ENCODE assay signal across 12 cellular contexts in genomic region chr19:18432275-18433038, GRCh38. TPM values are rescaled to one million over a fixed set of nuclear protein-coding genes. Genes with fewer than 3 reads are reported as not detected.
DNase-seq lines count a peak whose midpoint lies in the region; ATAC-seq, FAIRE-seq and TF ChIP-seq lines count a peak whose summit lies in the region.
"Had no signal": no experiment of that assay in that cellular context is flagged by ENCODE, and none has a peak within 500 bp of the region (broad histone marks: within the 10 kb centered on the region; RNA-seq: fewer than 3 reads in every experiment).

No MANE protein-coding gene starts in this region.

- H3K9ac ChIP-seq in NT2/D1 (ENCODE audit: insufficient read length, low read depth) (peak overlapping the region; percentile 83), H1 (replicated peaks in 1 of 4; ENCODE audit: extremely low read depth in 1 of 4, low read depth in 3 of 4, low read length in 3 of 4) (peak overlapping the region in 2 of 4 experiments; percentile 45 to 59; a peak in 3 of 7 replicates), parathyroid adenoma (no peak overlapping the region)

- no peak overlapping the region for H3K23ac ChIP-seq in H1 (ENCODE audit: insufficient read length)

- peak overlapping the region; percentile 86; the same call in 1 of the 2 replicates for H2AK5ac ChIP-seq in H1 (ENCODE audit: low read depth, low read length)

- peak overlapping the region; percentile 93; the same call in 1 of the 2 replicates for H2BK5ac ChIP-seq in H1 (ENCODE audit: low read depth, low read length)

- no peak for TF ChIP-seq EP300 in H1 (IDR thresholded peaks at IDR 0.05; ENCODE audit: borderline replicate concordance in 1 of 2, low read depth in 2 of 2, low read length in 2 of 2)

- H3K4me3 ChIP-seq in NT2/D1 (ENCODE audit: insufficient read length, low read depth), result peak overlapping the region; percentile 62
- peak overlapping the region; percentile 16 to 68 (median 42) for H3K4me3 ChIP-seq in H1 (ENCODE audit: extremely low read depth in 1 of 4, insufficient read depth in 2 of 4, low read depth in 3 of 4, low read length in 4 of 4)
- peak overlapping the region; percentile 78 for H3K4me3 ChIP-seq in parathyroid adenoma (ENCODE audit: low read depth, low read length)

- no peaks in the 10 kb centered on the region; the same call in 1 of the 2 replicates for H3K79me1 ChIP-seq in H1 (ENCODE audit: low read depth, low read length)

- H2BK12ac ChIP-seq in H1 (ENCODE audit: low read depth, low read length), result peak overlapping the region; percentile 63; the same call in 1 of the 2 replicates

- peak overlapping the region; percentile 77 for H3K4me3 Mint-ChIP-seq in CD4-positive, alpha-beta T cell

- no peak overlapping the region for H4K5ac ChIP-seq in H1 (ENCODE audit: insufficient read length, low read depth, low read length)

- no peaks in the 10 kb centered on the region for H3K27me3 Mint-ChIP-seq in CD4-positive, alpha-beta T cell

- peak overlapping the region; percentile 10 for H3K56ac ChIP-seq in H1 (replicated peaks; ENCODE audit: insufficient read length, low read depth, low read length)

- H3K36me3 Mint-ChIP-seq in CD4-positive, alpha-beta T cell (ENCODE audit: low read depth), result no peaks in the 10 kb centered on the region

- H3K4me2 ChIP-seq in H1 (ENCODE audit: insufficient read depth in 1 of 2, low read depth in 2 of 2, low read length in 2 of 2) (peak overlapping the region; percentile 51 to 87), parathyroid adenoma (ENCODE audit: low read length) (peak overlapping the region; percentile 93)

- no peak overlapping the region for H3K27ac ChIP-seq in CD4-positive, alpha-beta T cell (ENCODE audit: low read depth, low read length)
- no peak overlapping the region for H3K27ac ChIP-seq in H1 (ENCODE audit: low read depth, low read length)
- peak overlapping the region; percentile 84 for H3K27ac ChIP-seq in parathyroid adenoma

- H3K79me2 ChIP-seq in H1 (ENCODE audit: control insufficient read depth in 1 of 2, insufficient read depth in 2 of 2, low read length in 2 of 2) (no peaks in the 10 kb centered on the region), parathyroid adenoma (peaks cover 7% of the 10 kb centered on the region)

- H3K36me3 ChIP-seq in NT2/D1 (ENCODE audit: insufficient read depth, insufficient read length, low read length) (peaks cover 24% of the 10 kb centered on the region), H1 (ENCODE audit: control insufficient read depth in 2 of 4, insufficient read depth in 4 of 4, low read length in 3 of 4) (peaks cover 2 to 13% (median 7%) of the 10 kb centered on the region in 4 experiments; a peak in 4 of 8 replicates), parathyroid adenoma (ENCODE audit: control insufficient read depth, insufficient read depth, low read length) (no peaks in the 10 kb centered on the region)

- H2BK20ac ChIP-seq in H1 (ENCODE audit: low read length), result peak overlapping the region; percentile 86; the same call in 1 of the 2 replicates

- H4K20me1 ChIP-seq in H1 (replicated peaks in 1 of 2; ENCODE audit: control insufficient read depth in 1 of 2, insufficient read depth in 2 of 2, low read length in 2 of 2), result peaks cover 0 to 16% of the 10 kb centered on the region in 2 experiments

- H2AFZ ChIP-seq in H1 (ENCODE audit: low read length) (no peak overlapping the region; the same call in 1 of the 2 replicates), parathyroid adenoma (peak overlapping the region; percentile 75)

- H3K4me1 ChIP-seq in NT2/D1 (ENCODE audit: insufficient read depth, insufficient read length), result peaks cover 44% of the 10 kb centered on the region
- peaks cover 0 to 48% (median 28%) of the 10 kb centered on the region in 4 experiments; a peak in 6 of 7 replicates for H3K4me1 ChIP-seq in H1 (replicated peaks in 1 of 4; ENCODE audit: control insufficient read depth in 3 of 4, insufficient read depth in 4 of 4, low read length in 3 of 4)
- peaks cover 19% of the 10 kb centered on the region for H3K4me1 ChIP-seq in parathyroid adenoma

- no peak overlapping the region for H3K14ac ChIP-seq in H1 (ENCODE audit: insufficient read length)

- WGBS in H1 (ENCODE audit: extremely low coverage in 1 of 2, insufficient coverage in 1 of 2, insufficient read length in 1 of 2, insufficient replicate concordance in 2 of 2, low coverage in 1 of 2, low lambda C conversion rate in 2 of 2, missing lambda C conversion rate in 1 of 2), 2 experiments, result 80% methylated on average over 12 of the region's 16 CpGs; no CpG with 5 or more reads in 1 of the 2 experiments

- H3K9me3 ChIP-seq in CD4-positive, alpha-beta T cell (ENCODE audit: control insufficient read depth, low read length), result no peaks in the 10 kb centered on the region
- H3K9me3 ChIP-seq in NT2/D1 (ENCODE audit: insufficient read depth, low read length), result no peaks in the 10 kb centered on the region
- no peaks in the 10 kb centered on the region for H3K9me3 ChIP-seq in H1 (ENCODE audit: insufficient read depth in 2 of 2, low read depth in 1 of 2, low read length in 1 of 2)
- no peaks in the 10 kb centered on the region for H3K9me3 ChIP-seq in parathyroid adenoma (ENCODE audit: control insufficient read depth, low read length)

- no peak overlapping the region for H2BK120ac ChIP-seq in H1 (replicated peaks; ENCODE audit: low read depth, low read length)

- TF ChIP-seq CTCF in CD4-positive, alpha-beta T cell (IDR thresholded peaks at IDR 0.05), result no peak
- TF ChIP-seq CTCF in H1 (IDR thresholded peaks at IDR 0.05; ENCODE audit: control extremely low read depth in 1 of 3, insufficient read depth in 1 of 3, low read depth in 1 of 3, low read length in 3 of 3), result no peak
- TF ChIP-seq CTCF in parathyroid adenoma (IDR thresholded peaks at IDR 0.05), result no peak

- CTCF ChIA-PET in CD4-positive, alpha-beta T cell (lab: Charles Lee), result interaction anchor here (1.2 kb wide), 1 partner anchor 87 kb away, joined by 3 read pairs; no protein-coding TSS in a partner anchor
- CTCF ChIA-PET in H1 (lab: Charles Lee; ENCODE audit: partially characterized antibody), result interaction anchor here (0.6 to 1.4 kb wide), 5 partner anchors 10 to 414 kb away, joined by 3 to 4 read pairs (median 3); partner anchors contain the start of gene SSBP4

- no peaks in the 10 kb centered on the region for H3K9me3 Mint-ChIP-seq in CD4-positive, alpha-beta T cell

- TF ChIP-seq POLR2A in H1 (IDR thresholded peaks at IDR 0.05; ENCODE audit: control extremely low read depth in 1 of 2, low read depth in 2 of 2, low read length in 2 of 2), result no peak; a peak in 1 of 3 replicates

- peak overlapping the region; percentile 72 for H2BK15ac ChIP-seq in H1 (ENCODE audit: low read length)

- DNase-seq in CD4-positive, alpha-beta T cell, result no peak
- DNase-seq in NT2/D1 (ENCODE audit: low read depth, low spot score), result no peak
- DNase-seq in H1 (ENCODE audit: low read depth in 1 of 2, low spot score in 2 of 2), result no peak
- no peak for DNase-seq in ecto neural progenitor cell (ENCODE audit: low spot score)
- DNase-seq in NCI-H526 (lab: John Stamatoyannopoulos, UW), result no peak
- no peak for DNase-seq in DMS153 (lab: John Stamatoyannopoulos, UW)
- DNase-seq: activated CD4-positive, CD25-positive, alpha-beta regulatory T cell treated with anti-CD3 and anti-CD28 coated beads, Interleukin-2, amount 50 U/mL, for 72 hours; NCI-H2227 treated with DMSO at 0.1 percent for 48 hours had no signal

- POLR2A ChIA-PET in CD4-positive, alpha-beta T cell (lab: Charles Lee), result interaction anchor here (1.4 to 1.6 kb wide), 2 partner anchors 8 to 13 kb away, joined by 3 to 9 read pairs; partner anchors contain the start of gene SSBP4
- POLR2A ChIA-PET in H1 (lab: Charles Lee; ENCODE audit: partially characterized antibody), result interaction anchor here (0.7 to 6.7 kb wide), 9 partner anchors 8 to 151 kb away, joined by 3 to 65 read pairs (median 7); partner anchors contain the start of genes JUND and SSBP4

- no peak for TF ChIP-seq RAD21 in H1 (IDR thresholded peaks at IDR 0.05 in 1 of 2, conservative IDR thresholded peaks at IDR 0.05 in 1 of 2; ENCODE audit: low read depth in 2 of 2, low read length in 2 of 2)

- no peak overlapping the region for H3K4ac ChIP-seq in H1 (replicated peaks; ENCODE audit: insufficient read length, low read depth, low read length)

- no peaks in the 10 kb centered on the region for H3K27me3 ChIP-seq in CD4-positive, alpha-beta T cell (ENCODE audit: control insufficient read depth, insufficient read depth, low read length)
- H3K27me3 ChIP-seq in NT2/D1 (ENCODE audit: insufficient read depth, insufficient read length), result no peaks in the 10 kb centered on the region
- H3K27me3 ChIP-seq in H1 (replicated peaks in 1 of 4; ENCODE audit: control insufficient read depth in 3 of 4, extremely low read depth in 1 of 4, insufficient read depth in 3 of 4, low read length in 3 of 4), result no peaks in the 10 kb centered on the region; a peak in 1 of 7 replicates
- no peaks in the 10 kb centered on the region for H3K27me3 ChIP-seq in parathyroid adenoma (ENCODE audit: control insufficient read depth, insufficient read depth, low read length)

- H3K18ac ChIP-seq in H1 (ENCODE audit: extremely low read depth, low read length), result peak overlapping the region; percentile 95

- intact Hi-C loops in CD4-positive, alpha-beta T cell (cut with DNase I, micrococcal nuclease), result no loop called here

- FAIRE-seq in H1 (lab: Jason Lieb, UNC), result no peak
- FAIRE-seq: islet of Langerhans had no signal

- H3K27ac Mint-ChIP-seq in CD4-positive, alpha-beta T cell, result no peak overlapping the region

- ATAC-seq in CD4-positive, alpha-beta T cell (ENCODE audit: poor library complexity), result no peak
- no peak for ATAC-seq in HG02678 (IDR thresholded peaks at IDR 0.05; ENCODE audit: unreplicated experiment)

- H4K91ac ChIP-seq in H1 (replicated peaks; ENCODE audit: insufficient read length, low read length), result peak overlapping the region; percentile 97

- peaks cover 29% of the 10 kb centered on the region for H3K4me1 Mint-ChIP-seq in CD4-positive, alpha-beta T cell (ENCODE audit: low read depth)

- peaks cover 12% of the 10 kb centered on the region; the same call in 1 of the 2 replicates for H3K23me2 ChIP-seq in H1 (ENCODE audit: low read depth, low read length)

- no peak overlapping the region for H4K8ac ChIP-seq in H1 (ENCODE audit: extremely low read depth, insufficient read depth, low read length)

RNA-seq across cellular contexts. Expression of gene ISYNA1, which starts 5.5 kb away (rescaled TPM):
- 10 to 100 TPM; 34.1 to 41.3 TPM for total RNA-seq in CD4-positive, alpha-beta T cell
- total RNA-seq in H1 (2021; fragmentation: NEBNext Ultra II Directional; extraction: Animal tissue kit (Norgen Biotek cat#: 25700)), result 207 and 215 TPM in 2 replicates
- polyA plus RNA-seq in H1 (2011; rRNA removed), result 264 and 330 TPM in 2 replicates
- 164 TPM for polyA plus RNA-seq in H1 (2011; cell fraction: cytosol; rRNA removed)
- polyA plus RNA-seq in H1 (2011; cell fraction: nucleus; rRNA removed), result 558 TPM
- 147 to 255 TPM (median 231 TPM) in 4 replicates for polyA plus RNA-seq in H1 (2012, experiment 1 of 2)
- polyA plus RNA-seq in H1 (2012, experiment 2 of 2), result 269 TPM
- polyA plus RNA-seq in H1 (2013, experiment 1 of 2), result 172 TPM
- polyA plus RNA-seq in H1 (2013, experiment 2 of 2), result 158 TPM
- polyA minus RNA-seq in H1 (2011; rRNA and poly(A)+ RNA removed), result 67.7 and 79.7 TPM in 2 replicates
- polyA minus RNA-seq in H1 (2011; cell fraction: cytosol; rRNA and poly(A)+ RNA removed), result 153 TPM
- polyA minus RNA-seq in H1 (2011; cell fraction: nucleus; rRNA and poly(A)+ RNA removed), result 97.1 TPM

RNA-seq across cellular contexts. Expression of gene SSBP4, which starts 13.3 kb away (rescaled TPM):
- total RNA-seq in CD4-positive, alpha-beta T cell, result 10 to 100 TPM; 44.0 to 50.9 TPM
- total RNA-seq in H1 (2021; fragmentation: NEBNext Ultra II Directional; extraction: Animal tissue kit (Norgen Biotek cat#: 25700)), result 26.4 and 30.5 TPM in 2 replicates
- 33.7 and 51.3 TPM in 2 replicates for polyA plus RNA-seq in H1 (2011; rRNA removed)
- 28.5 TPM for polyA plus RNA-seq in H1 (2011; cell fraction: cytosol; rRNA removed)
- polyA plus RNA-seq in H1 (2011; cell fraction: nucleus; rRNA removed), result 60.9 TPM
- polyA plus RNA-seq in H1 (2012, experiment 1 of 2), result 11.5 to 29.1 TPM (median 22.0 TPM) in 4 replicates
- polyA plus RNA-seq in H1 (2012, experiment 2 of 2), result 26.6 TPM
- 40.7 TPM for polyA plus RNA-seq in H1 (2013, experiment 1 of 2)
- 42.3 TPM for polyA plus RNA-seq in H1 (2013, experiment 2 of 2)
- 1.9 and 3.2 TPM in 2 replicates for polyA minus RNA-seq in H1 (2011; rRNA and poly(A)+ RNA removed)
- polyA minus RNA-seq in H1 (2011; cell fraction: cytosol; rRNA and poly(A)+ RNA removed), result 25.3 TPM
- polyA minus RNA-seq in H1 (2011; cell fraction: nucleus; rRNA and poly(A)+ RNA removed), result 21.7 TPM

RNA-seq across cellular contexts. Expression of gene LRRC25, which starts 35.0 kb away (rescaled TPM):
- total RNA-seq in CD4-positive, alpha-beta T cell, result under 1 TPM; 0.82 to 0.92 TPM
- 0.20 and 0.23 TPM in 2 replicates for total RNA-seq in H1 (2021; fragmentation: NEBNext Ultra II Directional; extraction: Animal tissue kit (Norgen Biotek cat#: 25700))
- 0.31 and 0.41 TPM in 2 replicates for polyA plus RNA-seq in H1 (2011; rRNA removed)
- 0.35 TPM for polyA plus RNA-seq in H1 (2011; cell fraction: cytosol; rRNA removed)
- polyA plus RNA-seq in H1 (2011; cell fraction: nucleus; rRNA removed), result 0.30 TPM
- 0.09 to 0.29 TPM (median 0.19 TPM) in 3 of 4 replicates, not detected in the other for polyA plus RNA-seq in H1 (2012, experiment 1 of 2)
- polyA plus RNA-seq in H1 (2012, experiment 2 of 2), result 0.16 TPM
- polyA plus RNA-seq in H1 (2013, experiment 1 of 2), result 0.14 TPM
- 0.13 TPM for polyA plus RNA-seq in H1 (2013, experiment 2 of 2)
- 0.35 and 0.46 TPM in 2 replicates for polyA minus RNA-seq in H1 (2011; rRNA and poly(A)+ RNA removed)
- polyA minus RNA-seq in H1 (2011; cell fraction: cytosol; rRNA and poly(A)+ RNA removed), result not detected
- not detected for polyA minus RNA-seq in H1 (2011; cell fraction: nucleus; rRNA and poly(A)+ RNA removed)
- total RNA-seq: G401 had no signal

RNA-seq across cellular contexts. Expression of gene GDF15, which starts 46.5 kb away (rescaled TPM):
- total RNA-seq in CD4-positive, alpha-beta T cell, result not detected
- total RNA-seq in H1 (2021; fragmentation: NEBNext Ultra II Directional; extraction: Animal tissue kit (Norgen Biotek cat#: 25700)), result 4.1 and 5.0 TPM in 2 replicates
- 8.5 and 18.8 TPM in 2 replicates for polyA plus RNA-seq in H1 (2011; rRNA removed)
- polyA plus RNA-seq in H1 (2011; cell fraction: cytosol; rRNA removed), result 8.2 TPM
- polyA plus RNA-seq in H1 (2011; cell fraction: nucleus; rRNA removed), result 17.2 TPM
- polyA plus RNA-seq in H1 (2012, experiment 1 of 2), result 4.9 to 6.1 TPM (median 5.6 TPM) in 4 replicates
- 5.5 TPM for polyA plus RNA-seq in H1 (2012, experiment 2 of 2)
- polyA plus RNA-seq in H1 (2013, experiment 1 of 2), result 11.8 TPM
- 14.4 TPM for polyA plus RNA-seq in H1 (2013, experiment 2 of 2)
- polyA minus RNA-seq in H1 (2011; rRNA and poly(A)+ RNA removed), result 1.1 and 2.9 TPM in 2 replicates
- 6.8 TPM for polyA minus RNA-seq in H1 (2011; cell fraction: cytosol; rRNA and poly(A)+ RNA removed)
- 9.7 TPM for polyA minus RNA-seq in H1 (2011; cell fraction: nucleus; rRNA and poly(A)+ RNA removed)
